8 cellular contexts compared by ENCODE assay signal in genomic region chr1:233613252-233614172, GRCh38. TPM values are rescaled to one million over a fixed set of nuclear protein-coding genes. Genes with fewer than 3 reads are reported as not detected.
DNase-seq lines count a peak whose midpoint lies in the region; ATAC-seq and TF ChIP-seq lines count a peak whose summit lies in the region.

TSS of gene KCNK1 (plus strand) at chr1:233614106. CDS start at chr1:233614172, 66 bp downstream.

- intact Hi-C loops in activated T-helper 2 cell treated with anti-CD3 and anti-CD28 coated beads, Interferon-gamma antibody, Interleukin-2, Interleukin-4, amounts not matched to agents 10 μg/mL and 5 μg/mL and 100 μg/mL, durations not matched to agents 14 hours and 24 hours and 36 hours (cut with micrococcal nuclease), result no loop called here
- intact Hi-C loops in prostate gland (cut with DNase I), result no loop called here

- H3K4me3 Mint-ChIP-seq in activated T-helper 2 cell treated with anti-CD3 and anti-CD28 coated beads, Interferon-gamma antibody, Interleukin-2, Interleukin-4, amounts not matched to agents 10 μg/mL and 5 μg/mL and 100 μg/mL, durations not matched to agents 14 hours and 24 hours and 36 hours (ENCODE audit: low read depth), result peak within 1 kb of the TSS; percentile 88

- H3K27ac Mint-ChIP-seq in activated T-helper 2 cell treated with anti-CD3 and anti-CD28 coated beads, Interferon-gamma antibody, Interleukin-2, Interleukin-4, amounts not matched to agents 10 μg/mL and 5 μg/mL and 100 μg/mL, durations not matched to agents 14 hours and 24 hours and 36 hours, result peak within 1 kb of the TSS; percentile 76

- H3K9me3 ChIP-seq in HUES64 (ENCODE audit: insufficient read depth, low read depth, low read length) (no peaks in the 10 kb centered on the region), cardiac muscle cell (ENCODE audit: low read depth) (no peaks in the 10 kb centered on the region), prostate gland (no peaks in the 10 kb centered on the region)

- H3K27ac ChIP-seq in HUES64 (ENCODE audit: low read depth, low read length) (peak within 1 kb of the TSS; percentile 44; the same call in 1 of the 2 replicates), cardiac muscle cell (peak within 1 kb of the TSS; percentile 60), prostate gland (peak within 1 kb of the TSS; percentile 69 to 75)

- peak within 1 kb of the TSS; percentile 73 for H3K9ac ChIP-seq in HUES64 (ENCODE audit: low read depth, low read length)

- H3K4me1 Mint-ChIP-seq in activated T-helper 2 cell treated with anti-CD3 and anti-CD28 coated beads, Interferon-gamma antibody, Interleukin-2, Interleukin-4, amounts not matched to agents 10 μg/mL and 5 μg/mL and 100 μg/mL, durations not matched to agents 14 hours and 24 hours and 36 hours (ENCODE audit: low read depth), result peaks cover 32% of the 10 kb centered on the region

- peaks cover 56% of the 10 kb centered on the region for H3K27me3 Mint-ChIP-seq in activated T-helper 2 cell treated with anti-CD3 and anti-CD28 coated beads, Interferon-gamma antibody, Interleukin-2, Interleukin-4, amounts not matched to agents 10 μg/mL and 5 μg/mL and 100 μg/mL, durations not matched to agents 14 hours and 24 hours and 36 hours (ENCODE audit: low read depth)

- DNase-seq in stimulated activated CD4-positive, alpha-beta T cell treated with anti-CD3 and anti-CD28 coated beads, Interleukin-15, amount 100 ng/mL, for 24 hours, result peak; percentile 31
- no peak for DNase-seq in stimulated activated CD4-positive, alpha-beta T cell treated with anti-CD3 and anti-CD28 coated beads, Interleukin-4, amount 100 ng/mL, for 24 hours
- no peak for DNase-seq in activated T-helper 2 cell treated with anti-CD3 and anti-CD28 coated beads, Interferon-gamma antibody, Interleukin-2, Interleukin-4, amounts not matched to agents 10 μg/mL and 5 μg/mL and 100 μg/mL, durations not matched to agents 14 hours and 24 hours and 36 hours (ENCODE audit: low spot score)
- peak; percentile 85 to 94 for DNase-seq in cardiac muscle cell (ENCODE audit: low read depth in 1 of 2, low spot score in 1 of 2)
- peak; percentile 83 for DNase-seq in prostate gland (ENCODE audit: low spot score)
- no peak for DNase-seq in OCI-M2 (lab: John Stamatoyannopoulos, UW; ENCODE audit: unreplicated experiment)

- H3K27me3 ChIP-seq in HUES64 (ENCODE audit: insufficient read depth, low read length) (peaks cover 43% of the 10 kb centered on the region), cardiac muscle cell (peaks cover 46% of the 10 kb centered on the region), prostate gland (replicated peaks; ENCODE audit: insufficient read depth) (no peaks in the 10 kb centered on the region)

- no peaks in the 10 kb centered on the region for H3K9me3 Mint-ChIP-seq in activated T-helper 2 cell treated with anti-CD3 and anti-CD28 coated beads, Interferon-gamma antibody, Interleukin-2, Interleukin-4, amounts not matched to agents 10 μg/mL and 5 μg/mL and 100 μg/mL, durations not matched to agents 14 hours and 24 hours and 36 hours

- peaks cover 15% of the 10 kb centered on the region for H3K4me1 ChIP-seq in HUES64 (ENCODE audit: insufficient read depth, low read length)
- H3K4me1 ChIP-seq in cardiac muscle cell (ENCODE audit: low read depth), result peaks cover 4% of the 10 kb centered on the region
- no peaks in the 10 kb centered on the region for H3K4me1 ChIP-seq in prostate gland (replicated peaks)

- no peaks in the 10 kb centered on the region for H3K36me3 ChIP-seq in HUES64 (ENCODE audit: insufficient read depth, low read length)
- H3K36me3 ChIP-seq in cardiac muscle cell, result no peaks in the 10 kb centered on the region
- H3K36me3 ChIP-seq in prostate gland, result no peaks in the 10 kb centered on the region

- peaks cover 24% of the 10 kb centered on the region for H3K36me3 Mint-ChIP-seq in activated T-helper 2 cell treated with anti-CD3 and anti-CD28 coated beads, Interferon-gamma antibody, Interleukin-2, Interleukin-4, amounts not matched to agents 10 μg/mL and 5 μg/mL and 100 μg/mL, durations not matched to agents 14 hours and 24 hours and 36 hours (ENCODE audit: low read depth)

- WGBS in HUES64, result under 1% methylated on average over 62 of the region's 70 CpGs
- 2% methylated on average over 39 of the region's 70 CpGs for WGBS in prostate gland

- H3K4me3 ChIP-seq in HUES64 (ENCODE audit: low read length) (peak within 1 kb of the TSS; percentile 92), cardiac muscle cell (peak within 1 kb of the TSS; percentile 61), prostate gland (peak within 1 kb of the TSS; percentile 43 to 49)

- no peak for ATAC-seq in HG03097 (IDR thresholded peaks at IDR 0.05; ENCODE audit: low FRiP score, unreplicated experiment)

- no peak for TF ChIP-seq CTCF in cardiac muscle cell (IDR thresholded peaks at IDR 0.05; ENCODE audit: low read depth, low read length)
- TF ChIP-seq CTCF in prostate gland (IDR thresholded peaks at IDR 0.05), result peak in 1 of 4 experiments; percentile 5

- TF ChIP-seq POLR2A in prostate gland (IDR thresholded peaks at IDR 0.05), result peak; percentile 76

RNA-seq across cellular contexts. Expression of gene KCNK1, which starts in this region (rescaled TPM):
- 4.7 TPM for polyA plus RNA-seq in HUES64 (2013, experiment 1 of 2)
- 6.8 TPM for polyA plus RNA-seq in HUES64 (2013, experiment 2 of 2)
- total RNA-seq in activated T-helper 2 cell treated with anti-CD3 and anti-CD28 coated beads, Interferon-gamma antibody, Interleukin-2, Interleukin-4, amounts not matched to agents 10 μg/mL and 5 μg/mL and 100 μg/mL, durations not matched to agents 14 hours and 24 hours and 36 hours, result 5.4 and 6.1 TPM in 2 replicates
- 1.8 and 3.7 TPM in 2 replicates for total RNA-seq in cardiac muscle cell
- 4.6 and 8.5 TPM in 2 replicates for polyA plus RNA-seq in cardiac muscle cell
- 1 to 10 TPM; 4.0 to 9.7 TPM for total RNA-seq in prostate gland

Comparison
In these comparisons a context has a peak if more than half of its experiments do, and no peak if none do; other contexts are left out.
1. DNase-seq: peak in stimulated activated CD4-positive, alpha-beta T cell treated with anti-CD3 and anti-CD28 coated beads, Interleukin-15, amount 100 ng/mL, for 24 hours (single experiment), cardiac muscle cell (2 of 2) and prostate gland (single experiment); none in stimulated activated CD4-positive, alpha-beta T cell treated with anti-CD3 and anti-CD28 coated beads, Interleukin-4, amount 100 ng/mL, for 24 hours (single experiment), activated T-helper 2 cell treated with anti-CD3 and anti-CD28 coated beads, Interferon-gamma antibody, Interleukin-2, Interleukin-4, amounts not matched to agents 10 μg/mL and 5 μg/mL and 100 μg/mL, durations not matched to agents 14 hours and 24 hours and 36 hours (single experiment) and OCI-M2 (single experiment).
2. Peak in every context shown above with its lines, with median percentiles within 50 percentile points of each other: H3K27ac ChIP-seq and H3K4me3 ChIP-seq.